Comparison of ENCODE assay signal across 1 cellular context in genomic region chr3:27368831-27369607, GRCh38.
A peak's percentile ranks its signal among the peaks of the same experiment; 100 is the strongest.
TF ChIP-seq lines count a peak whose summit lies in the region.

Gene NEK10, minus strand, starts transcription at chr3:27369383. Its CDS starts 16,501 bp downstream, at chr3:27352882.

TF ChIP-seq in WTC11, 78 proteins besides CTCF, POLR2A, EP300 and RAD21 (continued from another document):
- TF ChIP-seq ARID4B (CRISPR knock-in tag; IDR thresholded peaks at IDR 0.05; ENCODE audit: borderline replicate concordance) (no peak), RELA (CRISPR knock-in tag; IDR thresholded peaks at IDR 0.05; ENCODE audit: borderline replicate concordance) (no peak), ATF6 (CRISPR knock-in tag; IDR thresholded peaks at IDR 0.05) (no peak), RORB (CRISPR knock-in tag; IDR thresholded peaks at IDR 0.05) (no peak), ZNF423 (CRISPR knock-in tag; IDR thresholded peaks at IDR 0.05) (no peak), ESRRA (CRISPR knock-in tag; IDR thresholded peaks at IDR 0.05; ENCODE audit: borderline replicate concordance) (no peak), PREB (CRISPR knock-in tag; IDR thresholded peaks at IDR 0.05; ENCODE audit: borderline replicate concordance) (no peak), ZNF281 (CRISPR knock-in tag; IDR thresholded peaks at IDR 0.05) (no peak), MXD4 (CRISPR knock-in tag; IDR thresholded peaks at IDR 0.05; ENCODE audit: borderline replicate concordance) (no peak), ZNF317 (CRISPR knock-in tag; IDR thresholded peaks at IDR 0.05; ENCODE audit: borderline replicate concordance, low read depth) (no peak), GTF2I (CRISPR knock-in tag; conservative IDR thresholded peaks at IDR 0.05) (no peak), NFATC4 (CRISPR knock-in tag; IDR thresholded peaks at IDR 0.05) (no peak), MAX (CRISPR knock-in tag; IDR thresholded peaks at IDR 0.05) (0 out of 2 replicates have a peak, but pooled peaks have one; percentile 12), HMGXB4 (CRISPR knock-in tag; IDR thresholded peaks at IDR 0.05) (no peak), EMX1 (CRISPR knock-in tag; IDR thresholded peaks at IDR 0.05) (no peak), PRRX2 (CRISPR knock-in tag; IDR thresholded peaks at IDR 0.05) (peak; percentile 60; the same call in 1 of the 2 replicates), E2F5 (CRISPR knock-in tag; IDR thresholded peaks at IDR 0.05) (no peak), ATF2 (CRISPR knock-in tag; IDR thresholded peaks at IDR 0.05; ENCODE audit: borderline replicate concordance, low read depth) (no peak), E2F4 (CRISPR knock-in tag; IDR thresholded peaks at IDR 0.05; ENCODE audit: borderline replicate concordance, low read depth) (no peak), ZNF138 (CRISPR knock-in tag; conservative IDR thresholded peaks at IDR 0.05) (no peak; the same call in 1 of the 2 replicates), NR3C1 (CRISPR knock-in tag; conservative IDR thresholded peaks at IDR 0.05; ENCODE audit: low read depth) (no peak), ETV6 (CRISPR knock-in tag; IDR thresholded peaks at IDR 0.05) (0 out of 2 replicates have a peak, but pooled peaks have one; percentile 34), NR1H2 (CRISPR knock-in tag; IDR thresholded peaks at IDR 0.05) (no peak), ZNF425 (CRISPR knock-in tag; conservative IDR thresholded peaks at IDR 0.05) (no peak), ZNF416 (CRISPR knock-in tag; IDR thresholded peaks at IDR 0.05) (no peak), NFYB (CRISPR knock-in tag; conservative IDR thresholded peaks at IDR 0.05; ENCODE audit: low read depth) (peak; percentile 97)
